In the genomic region with DNA sequence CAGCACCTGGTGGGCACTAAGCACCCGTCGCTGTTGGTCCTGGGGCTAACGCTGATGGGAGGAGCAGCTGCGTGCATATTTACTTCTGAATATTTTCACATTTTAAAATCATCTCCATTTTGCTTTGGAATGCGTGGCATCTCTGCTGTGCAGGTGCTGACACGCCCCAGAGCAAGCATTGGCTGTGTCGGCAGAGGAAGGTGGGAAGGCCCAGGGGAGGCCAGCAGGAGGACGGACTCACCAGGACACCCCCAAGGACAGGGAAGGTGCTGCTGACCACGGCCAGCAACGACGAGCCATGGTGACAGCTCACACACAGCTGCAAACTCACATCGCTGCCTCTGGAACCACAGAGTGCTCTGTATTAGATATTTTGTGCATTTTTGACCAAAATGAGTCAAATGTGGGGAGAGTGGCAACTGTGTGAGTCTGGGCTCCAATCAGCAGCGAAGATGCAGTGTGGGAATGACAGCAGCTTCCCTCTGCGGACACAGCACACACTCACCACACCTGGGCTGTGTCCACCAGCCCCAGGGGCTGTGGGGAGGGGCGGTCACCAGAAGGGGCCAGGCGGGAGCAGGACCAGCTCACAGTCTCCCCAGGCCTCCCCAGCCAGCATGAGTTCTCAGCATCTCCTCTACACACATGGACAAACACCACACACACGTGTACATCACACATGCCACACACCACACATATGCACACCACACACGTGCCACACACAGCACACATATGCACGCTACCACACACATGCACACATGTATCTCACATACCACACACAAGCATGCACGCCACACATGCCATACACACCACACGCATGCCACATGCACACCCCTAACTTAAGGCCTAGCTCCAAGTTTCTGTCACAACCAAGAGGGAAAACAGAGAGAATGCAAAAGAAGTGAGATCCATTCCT, we compare ENCODE assay signal across 25 cellular contexts.
"Had no signal": no experiment of that assay in that cellular context is flagged by ENCODE, and none has a peak within 500 bp of the region (broad histone marks: within the 10 kb centered on the region; RNA-seq: fewer than 3 reads in every experiment).

No MANE protein-coding gene starts in this region.

- DNase-seq: activated CD4-positive, alpha-beta T cell treated with anti-CD3 and anti-CD28 coated beads, Interleukin-2, amount 10 ng/mL, durations not matched to agents 7 days and 5 days; activated CD8-positive, alpha-beta T cell treated with anti-CD3 and anti-CD28 coated beads, Interleukin-2, amount 10 ng/mL, durations not matched to agents 7 days and 5 days; activated gamma-delta T cell; activated naive CD4-positive, alpha-beta T cell treated with anti-CD3 and anti-CD28 coated beads, Interleukin-2, amount 50 U/mL, for 16 hours; activated naive CD8-positive, alpha-beta T cell treated with anti-CD3 and anti-CD28 coated beads, Interleukin-2, amount 50 U/mL, for 24 hours; caudate nucleus; effector CD8-positive, alpha-beta T cell; erythroblast; foreskin fibroblast; heart right ventricle; islet precursor cell; left colon; mesenchymal stem cell; mucosa of descending colon; retina; spleen; stimulated activated CD4-positive, alpha-beta T cell treated with anti-CD3 and anti-CD28 coated beads, Interleukin-4, amount 100 ng/mL, for 1 hour; stimulated activated naive CD4-positive, alpha-beta T cell; T1000; testis; upper lobe of left lung had no signal

- H3K36me3 ChIP-seq: heart right ventricle, spleen, upper lobe of left lung had no signal

- ATAC-seq: activated CD4-positive, CD25-positive, alpha-beta regulatory T cell treated with anti-CD3 and anti-CD28 coated beads, Interleukin-2, amount 50 U/mL, for 24 hours; activated CD8-positive, alpha-beta T cell treated with anti-CD3 and anti-CD28 coated beads, Interleukin-2, amount 10 ng/mL, durations not matched to agents 7 days and 5 days; activated naive CD8-positive, alpha-beta T cell treated with anti-CD3 and anti-CD28 coated beads, Interleukin-2, amount 50 U/mL, for 24 hours; heart right ventricle; left colon; mucosa of descending colon had no signal

- H3K9me3 ChIP-seq: heart right ventricle, mucosa of descending colon, spleen, testis, upper lobe of left lung had no signal

- H3K4me1 ChIP-seq: heart right ventricle, spleen, testis, upper lobe of left lung had no signal

- H3K4me3 Mint-ChIP-seq: activated CD4-positive, alpha-beta T cell treated with anti-CD3 and anti-CD28 coated beads, Interleukin-2, amount 10 ng/mL, durations not matched to agents 7 days and 5 days; activated CD8-positive, alpha-beta T cell treated with anti-CD3 and anti-CD28 coated beads, Interleukin-2, amount 10 ng/mL, durations not matched to agents 7 days and 5 days; activated naive CD8-positive, alpha-beta T cell treated with anti-CD3 and anti-CD28 coated beads, Interleukin-2, amount 50 U/mL, for 24 hours; activated T-helper 1 cell treated with anti-CD3 and anti-CD28 coated beads, Interleukin-12 subunit alpha, Interleukin-12 subunit beta, Interleukin-2, Interleukin-4 antibody, amounts not matched to agents 30 ng/mL and 10 ng/mL and 1 ng/mL, durations not matched to agents 14 hours and 24 hours and 36 hours; dendritic cell treated with granulocyte-macrophage colony-stimulating factor and Interleukin-4, amounts not matched to agents 40 ng/mL and 50 ng/mL, for 4 days had no signal

- H3K9me3 Mint-ChIP-seq: activated CD4-positive, alpha-beta T cell treated with anti-CD3 and anti-CD28 coated beads, Interleukin-2, amount 10 ng/mL, durations not matched to agents 7 days and 5 days; dendritic cell treated with granulocyte-macrophage colony-stimulating factor and Interleukin-4, amounts not matched to agents 40 ng/mL and 50 ng/mL, for 4 days had no signal

- H3K27ac Mint-ChIP-seq: activated CD4-positive, alpha-beta T cell treated with anti-CD3 and anti-CD28 coated beads, Interleukin-2, amount 10 ng/mL, durations not matched to agents 7 days and 5 days; activated CD8-positive, alpha-beta T cell treated with anti-CD3 and anti-CD28 coated beads, Interleukin-2, amount 10 ng/mL, durations not matched to agents 7 days and 5 days; activated naive CD8-positive, alpha-beta T cell treated with anti-CD3 and anti-CD28 coated beads, Interleukin-2, amount 50 U/mL, for 24 hours; activated T-helper 1 cell treated with anti-CD3 and anti-CD28 coated beads, Interleukin-12 subunit alpha, Interleukin-12 subunit beta, Interleukin-2, Interleukin-4 antibody, amounts not matched to agents 30 ng/mL and 10 ng/mL and 1 ng/mL, durations not matched to agents 14 hours and 24 hours and 36 hours; dendritic cell treated with granulocyte-macrophage colony-stimulating factor and Interleukin-4, amounts not matched to agents 40 ng/mL and 50 ng/mL, for 4 days; progenitor cell of endocrine pancreas had no signal

- H3K27ac ChIP-seq: heart right ventricle, spleen, testis, upper lobe of left lung had no signal

- H3K27me3 ChIP-seq: testis, upper lobe of left lung had no signal

- H3K4me1 Mint-ChIP-seq: activated CD4-positive, alpha-beta T cell treated with anti-CD3 and anti-CD28 coated beads, Interleukin-2, amount 10 ng/mL, durations not matched to agents 7 days and 5 days; activated naive CD8-positive, alpha-beta T cell treated with anti-CD3 and anti-CD28 coated beads, Interleukin-2, amount 50 U/mL, for 24 hours had no signal

- H3K27me3 Mint-ChIP-seq: activated CD4-positive, alpha-beta T cell treated with anti-CD3 and anti-CD28 coated beads, Interleukin-2, amount 10 ng/mL, durations not matched to agents 7 days and 5 days; progenitor cell of endocrine pancreas had no signal

- H3K4me3 ChIP-seq: heart right ventricle, mucosa of descending colon, spleen, testis, upper lobe of left lung had no signal
